Comparison of ENCODE assay signal across 19 cellular contexts in genomic region chrX:20545538-20545937, GRCh38.
"Had no signal": no experiment of that assay in that cellular context is flagged by ENCODE, and none has a peak within 500 bp of the region (broad histone marks: within the 10 kb centered on the region; RNA-seq: fewer than 3 reads in every experiment).

No MANE protein-coding gene starts in this region.

- H3K27me3 ChIP-seq: esophagus muscularis mucosa, gastrocnemius medialis, heart left ventricle, upper lobe of right lung had no signal

- H3K9me3 ChIP-seq: gastrocnemius medialis, prostate gland, upper lobe of right lung had no signal

- DNase-seq: activated CD4-positive, alpha-beta memory T cell treated with anti-CD3 and anti-CD28 coated beads for 36 hours; activated CD4-positive, alpha-beta T cell treated with anti-CD3 and anti-CD28 coated beads for 4 hours; activated CD8-positive, alpha-beta memory T cell treated with anti-CD3 and anti-CD28 coated beads, Interleukin-2, amount 10 ng/mL, durations not matched to agents 7 days and 5 days; amniotic stem cell; central memory CD4-positive, alpha-beta T cell; effector CD8-positive, alpha-beta T cell; gastrocnemius medialis; heart left ventricle; left ventricle myocardium inferior; mammary epithelial cell; naive B cell; right cardiac atrium; stimulated activated CD4-positive, alpha-beta T cell treated with anti-CD3 and anti-CD28 coated beads, Interleukin-4, amount 100 ng/mL, for 1 hour; SW 1271; upper lobe of right lung had no signal

- H3K4me3 ChIP-seq: esophagus muscularis mucosa, gastrocnemius medialis, heart left ventricle, left ventricle myocardium inferior, prostate gland, smooth muscle cell, upper lobe of right lung had no signal

- H3K4me2 ChIP-seq: smooth muscle cell had no signal

- H3K36me3 ChIP-seq: esophagus muscularis mucosa, gastrocnemius medialis, heart left ventricle, left ventricle myocardium inferior, prostate gland, upper lobe of right lung had no signal

- ATAC-seq: activated CD8-positive, alpha-beta memory T cell treated with anti-CD3 and anti-CD28 coated beads, Interleukin-2, amount 10 ng/mL, durations not matched to agents 7 days and 5 days; gastrocnemius medialis; heart left ventricle; right cardiac atrium; upper lobe of right lung; WTC11 had no signal

- H3K4me1 ChIP-seq: gastrocnemius medialis, heart left ventricle, left ventricle myocardium inferior, prostate gland, upper lobe of right lung had no signal

- H3K27ac ChIP-seq: esophagus muscularis mucosa, gastrocnemius medialis, heart left ventricle, left ventricle myocardium inferior, prostate gland, upper lobe of right lung had no signal
